Comparison of ENCODE assay signal across 15 cellular contexts in genomic region chr6:139380611-139381010, GRCh38.
"Had no signal": no experiment of that assay in that cellular context is flagged by ENCODE, and none has a peak within 500 bp of the region (broad histone marks: within the 10 kb centered on the region; RNA-seq: fewer than 3 reads in every experiment).

No MANE protein-coding gene starts in this region.

- H3K27me3 ChIP-seq: heart left ventricle, right atrium auricular region, sigmoid colon, upper lobe of left lung, uterus had no signal

- H3K27ac ChIP-seq: skin epidermis, upper lobe of left lung had no signal

- H3K36me3 ChIP-seq: heart left ventricle, right atrium auricular region, sigmoid colon, upper lobe of left lung, uterus had no signal

- H3K4me1 ChIP-seq: uterus had no signal

- H3K27ac Mint-ChIP-seq: naive thymus-derived CD4-positive, alpha-beta T cell had no signal

- DNase-seq: effector memory CD4-positive, alpha-beta T cell; heart left ventricle; hippocampal formation; left colon; naive thymus-derived CD4-positive, alpha-beta T cell; nephron progenitor cell; sigmoid colon; stimulated activated CD4-positive, alpha-beta T cell treated with anti-CD3 and anti-CD28 coated beads, Interleukin-12 subunit alpha, Interleukin-12 subunit beta, amount 100 ng/mL, for 4 hours; stimulated activated CD4-positive, alpha-beta T cell treated with anti-CD3 and anti-CD28 coated beads, Interleukin-2, amount 100 ng/mL, for 48 hours; stimulated activated naive CD4-positive, alpha-beta T cell treated with Interleukin-2 at 50 U/mL for 16 hours; upper lobe of left lung; uterus had no signal

- H3K4me3 ChIP-seq: heart left ventricle, right atrium auricular region, sigmoid colon, skin epidermis, upper lobe of left lung, uterus had no signal

- H3K9me3 ChIP-seq: sigmoid colon, upper lobe of left lung, uterus had no signal

- ATAC-seq: esophagus mucosa; heart left ventricle; left colon; naive thymus-derived CD4-positive, alpha-beta T cell had no signal

- H3K4me3 Mint-ChIP-seq: naive thymus-derived CD4-positive, alpha-beta T cell; nephron progenitor cell had no signal
